Comparison of ENCODE assay signal across 8 cellular contexts in genomic region chr14:105168093-105168420, GRCh38. TPM values are rescaled to one million over a fixed set of nuclear protein-coding genes. Genes with fewer than 3 reads are reported as not detected.
A peak's percentile ranks its signal among the peaks of the same experiment; 100 is the strongest.
DNase-seq lines count a peak whose midpoint lies in the region; ATAC-seq and TF ChIP-seq lines count a peak whose summit lies in the region.

No MANE protein-coding gene starts in this region.

- ATAC-seq in Right ventricle myocardium inferior (no peak), memory B cell (ENCODE audit: low read depth) (no peak), upper lobe of right lung (no peak)

- H3K4me3 ChIP-seq in left ventricle myocardium inferior (peak overlapping the region; percentile 76), upper lobe of right lung (peak overlapping the region; percentile 51)

- H3K9me3 Mint-ChIP-seq in MCF 10A (ENCODE audit: unreplicated experiment) (no peaks in the 10 kb centered on the region), memory B cell (no peaks in the 10 kb centered on the region)

- H3K9me3 ChIP-seq in left ventricle myocardium inferior (replicated peaks) (no peaks in the 10 kb centered on the region), upper lobe of right lung (no peaks in the 10 kb centered on the region)

- H3K36me3 ChIP-seq in left ventricle myocardium inferior: no peaks in the 10 kb centered on the region
- H3K36me3 ChIP-seq in upper lobe of right lung: no peaks in the 10 kb centered on the region

- H3K36me3 Mint-ChIP-seq in MCF 10A (ENCODE audit: insufficient read depth, unreplicated experiment) (peaks cover 7% of the 10 kb centered on the region), memory B cell (no peaks in the 10 kb centered on the region)

- H3K27me3 ChIP-seq in left ventricle myocardium inferior (ENCODE audit: low read depth) (peaks cover 36% of the 10 kb centered on the region), upper lobe of right lung (peaks cover 23% of the 10 kb centered on the region)

- intact Hi-C loops in left ventricle myocardium inferior (cut with micrococcal nuclease) (no loop called here), Right ventricle myocardium inferior (cut with DNase I) (loop anchor here (2.0 to 5.0 kb wide), 2 partner anchors 29 to 76 kb away; no protein-coding TSS in a partner anchor), MCF 10A (cut with micrococcal nuclease) (no loop called here), upper lobe of right lung (cut with DNase I) (no loop called here)

- H3K4me3 Mint-ChIP-seq in MCF 10A (ENCODE audit: unreplicated experiment): peak overlapping the region; percentile 66
- H3K4me3 Mint-ChIP-seq in memory B cell: peak overlapping the region; percentile 55

- H3K27me3 Mint-ChIP-seq in MCF 10A (ENCODE audit: insufficient read depth, unreplicated experiment) (no peaks in the 10 kb centered on the region), memory B cell (peaks cover 8% of the 10 kb centered on the region)

- no TSS peak for BruUV-seq in MCF 10A (replicated peaks; lab: Mats Ljungman, UMichigan)

- H3K4me1 Mint-ChIP-seq in MCF 10A (ENCODE audit: insufficient read depth, unreplicated experiment) (peaks cover 12% of the 10 kb centered on the region), memory B cell (peaks cover 13% of the 10 kb centered on the region)

- CTCF ChIA-PET in MCF 10A (lab: Yijun Ruan, JAX): interaction anchor here (0.7 to 4.0 kb wide), 3 partner anchors 12 to 77 kb away, joined by 3 to 32 read pairs (median 4); no protein-coding TSS in a partner anchor

- H3K4me1 ChIP-seq in left ventricle myocardium inferior (peaks cover 73% of the 10 kb centered on the region), upper lobe of right lung (peaks cover 20% of the 10 kb centered on the region)

- POLR2A ChIA-PET in MCF 10A (lab: Yijun Ruan, JAX): interaction anchor here (0.6 to 7.2 kb wide), 6 partner anchors 13 to 194 kb away, joined by 3 to 79 read pairs (median 4); partner anchors contain the start of gene NUDT14

- no peak for DNase-seq in left ventricle myocardium inferior
- no peak for DNase-seq in Right ventricle myocardium inferior (ENCODE audit: missing footprints)
- no peak for DNase-seq in MCF 10A (ENCODE audit: unreplicated experiment)
- no peak for DNase-seq in memory B cell (ENCODE audit: low spot score in 2 of 2)
- DNase-seq in upper lobe of right lung: no peak
- no peak for DNase-seq in NCI-H128 (lab: John Stamatoyannopoulos, UW; ENCODE audit: unreplicated experiment)
- no peak for DNase-seq in NCI-H69 (lab: John Stamatoyannopoulos, UW)
- DNase-seq in NCI-H1417 (lab: John Stamatoyannopoulos, UW): no peak

- H3K27ac Mint-ChIP-seq in MCF 10A (ENCODE audit: low read depth, unreplicated experiment): no peak overlapping the region
- no peak overlapping the region for H3K27ac Mint-ChIP-seq in memory B cell

- H3K27ac ChIP-seq in left ventricle myocardium inferior (replicated peaks) (peak overlapping the region; percentile 78), upper lobe of right lung (no peak overlapping the region)

- TF ChIP-seq CTCF in left ventricle myocardium inferior (IDR thresholded peaks at IDR 0.05; ENCODE audit: borderline replicate concordance) (no peak), MCF 10A (IDR thresholded peaks at IDR 0.05; ENCODE audit: unreplicated experiment) (no peak), upper lobe of right lung (IDR thresholded peaks at IDR 0.05) (no peak)

RNA-seq across cellular contexts. Expression of gene JAG2, which starts 0.5 kb away (rescaled TPM):
- 26.1 TPM for total RNA-seq in left ventricle myocardium inferior
- total RNA-seq in Right ventricle myocardium inferior: 34.6 TPM
- 33.5 and 33.7 TPM in 2 replicates for total RNA-seq in MCF 10A (2022)
- total RNA-seq in upper lobe of right lung: 31.2 TPM

RNA-seq across cellular contexts. Expression of gene NUDT14, which starts 13.1 kb away (rescaled TPM):
- 22.9 TPM for total RNA-seq in left ventricle myocardium inferior
- total RNA-seq in Right ventricle myocardium inferior: 33.9 TPM
- total RNA-seq in MCF 10A (2022): 26.1 and 27.4 TPM in 2 replicates
- 59.1 TPM for total RNA-seq in upper lobe of right lung
